In genomic region chr1:48005254-48006162, GRCh38 we compare ENCODE assay signal across 25 cellular contexts. TPM values are rescaled to one million over a fixed set of nuclear protein-coding genes. Genes with fewer than 3 reads are reported as not detected.
DNase-seq lines count a peak whose midpoint lies in the region; ATAC-seq and TF ChIP-seq lines count a peak whose summit lies in the region.
"Had no signal": no experiment of that assay in that cellular context is flagged by ENCODE, and none has a peak within 500 bp of the region (broad histone marks: within the 10 kb centered on the region; RNA-seq: fewer than 3 reads in every experiment).

No MANE protein-coding gene starts in this region.

- H3K4me1 ChIP-seq in right cardiac atrium (ENCODE audit: control insufficient read depth, insufficient read depth, low read length) (no peaks in the 10 kb centered on the region), endodermal cell (ENCODE audit: control insufficient read depth, insufficient read depth, low read length) (peaks cover 10% of the 10 kb centered on the region)
- H3K4me1 ChIP-seq: BE2C, HAP-1 had no signal

- peaks cover 16% of the 10 kb centered on the region for H3K4me1 Mint-ChIP-seq in endodermal cell
- H3K4me1 Mint-ChIP-seq: CD14-positive monocyte; CD8-positive, alpha-beta memory T cell had no signal

- TF ChIP-seq CTCF in endodermal cell (conservative IDR thresholded peaks at IDR 0.05), result no peak

- H3K9me3 ChIP-seq in right cardiac atrium (ENCODE audit: control insufficient read depth, low read length) (no peaks in the 10 kb centered on the region), endodermal cell (ENCODE audit: control insufficient read depth, low read length) (no peaks in the 10 kb centered on the region)
- H3K9me3 ChIP-seq: BE2C, HAP-1, MG63, SJCRH30 had no signal

- H3K9me3 Mint-ChIP-seq in endodermal cell, result no peaks in the 10 kb centered on the region

- H3K9ac ChIP-seq in endodermal cell (ENCODE audit: extremely low read depth, low read length, poor library complexity, severe bottlenecking), result no peak overlapping the region

- no peaks in the 10 kb centered on the region for H3K36me3 Mint-ChIP-seq in endodermal cell (ENCODE audit: low read depth)
- H3K36me3 Mint-ChIP-seq: CD14-positive monocyte; CD8-positive, alpha-beta memory T cell had no signal

- H3K4me3 ChIP-seq in right cardiac atrium (ENCODE audit: low read length), result no peak overlapping the region
- no peak overlapping the region for H3K4me3 ChIP-seq in endodermal cell (ENCODE audit: low read length)
- H3K4me3 ChIP-seq: HAP-1, MG63, PC-9, SJCRH30 had no signal

- H3K27ac ChIP-seq in right cardiac atrium (ENCODE audit: low read length), result peak overlapping the region; percentile 80
- no peak overlapping the region for H3K27ac ChIP-seq in endodermal cell (ENCODE audit: low read depth, low read length)
- H3K27ac ChIP-seq: 22Rv1, PC-9, SJCRH30 had no signal

- in situ Hi-C loops in ACHN (cut with HindIII; ENCODE audit: low pct_ligation_motif_present, low pct_unique_long_range_greater_than_20kb, low sequenced_read_pairs), result no loop called here

- DNase-seq in right cardiac atrium (no peak), left ventricle myocardium superior (no peak), endodermal cell (peak; percentile 51), islet precursor cell (peak; percentile 22), ACHN (no peak), NCI-H187 (lab: John Stamatoyannopoulos, UW) (no peak)
- DNase-seq: BE2C; CD8-positive, alpha-beta memory T cell; DMS79 treated with DMSO at 0.1 percent for 48 hours; GF-D8; KG1; NCI-H2029 treated with DMSO at 0.1 percent for 48 hours; NCI-H446 treated with DMSO at 0.1 percent for 48 hours; NCI-H526; NCI-H82; NK-92 treated with Interleukin-12 subunit alpha and Interleukin-12 subunit beta, amount 100 ng/mL, for 24 hours; PC-9; SJCRH30 had no signal

- 83% methylated on average over 8 of the region's 8 CpGs for WGBS in right cardiac atrium
- 75 to 82% methylated on average over 8 of the region's 8 CpGs for WGBS in endodermal cell (ENCODE audit: insufficient coverage in 1 of 2, insufficient read length in 1 of 2), 2 experiments

- H3K27ac Mint-ChIP-seq in endodermal cell, result no peak overlapping the region
- H3K27ac Mint-ChIP-seq: CD14-positive monocyte; CD8-positive, alpha-beta memory T cell had no signal

- no peaks in the 10 kb centered on the region for H3K36me3 ChIP-seq in endodermal cell (ENCODE audit: control insufficient read depth, insufficient read depth, low read length)
- H3K36me3 ChIP-seq: BE2C, HAP-1, MG63, SJCRH30 had no signal

- ATAC-seq in right cardiac atrium (peak; percentile 60 to 65), left ventricle myocardium superior (no peak), GM21528 (IDR thresholded peaks at IDR 0.05; ENCODE audit: low FRiP score, unreplicated experiment) (no peak)
- ATAC-seq: Right ventricle myocardium inferior had no signal

- H3K27me3 Mint-ChIP-seq in endodermal cell (ENCODE audit: insufficient read depth), result peaks cover 7% of the 10 kb centered on the region

- no peak overlapping the region for H3K4me3 Mint-ChIP-seq in endodermal cell
- H3K4me3 Mint-ChIP-seq: CD14-positive monocyte; CD8-positive, alpha-beta memory T cell had no signal

- H3K27me3 ChIP-seq in right cardiac atrium (ENCODE audit: control insufficient read depth, insufficient read depth) (no peaks in the 10 kb centered on the region), endodermal cell (ENCODE audit: control insufficient read depth, insufficient read depth, low read length, poor library complexity, severe bottlenecking) (no peaks in the 10 kb centered on the region)
- H3K27me3 ChIP-seq: BE2C, MG63, SJCRH30 had no signal

- intact Hi-C loops in right cardiac atrium (cut with DNase I), result loop anchor here in 1 of 4 donors (2.0 kb wide), 1 partner anchor 43 kb away; no protein-coding TSS in a partner anchor
- intact Hi-C loops in left ventricle myocardium superior (cut with micrococcal nuclease), result no loop called here

RNA-seq across cellular contexts. Expression of gene TRABD2B, which starts 8.3 kb away (rescaled TPM):
- 10 to 100 TPM; 13.4 to 23.7 (median 18.1) TPM for total RNA-seq in right cardiac atrium
- polyA plus RNA-seq in right cardiac atrium, result 6.7 TPM
- total RNA-seq in left ventricle myocardium superior, result 0.92 TPM
- 10 to 100 TPM; 24.4 to 28.0 TPM for total RNA-seq in endodermal cell
- 6.2 TPM for polyA plus RNA-seq in endodermal cell (2013, experiment 1 of 2)
- polyA plus RNA-seq in endodermal cell (2013, experiment 2 of 2), result 6.0 TPM
- total RNA-seq: CD8-positive, alpha-beta memory T cell; PC-9; RPMI7951 had no signal
- polyA plus RNA-seq: CD14-positive monocyte; CD8-positive, alpha-beta memory T cell had no signal

Comparison
In these comparisons a context has a peak if more than half of its experiments do, and no peak if none do; other contexts are left out.
1. ATAC-seq: peak in right cardiac atrium (2 of 2); none in left ventricle myocardium superior (single experiment) and GM21528 (single experiment).
2. DNase-seq: peak in endodermal cell (single experiment) and islet precursor cell (single experiment); none in right cardiac atrium (0 of 3), left ventricle myocardium superior (single experiment), ACHN (single experiment) and NCI-H187 (0 of 2).